Comparison of ENCODE assay signal across 8 cellular contexts in the genomic region with DNA sequence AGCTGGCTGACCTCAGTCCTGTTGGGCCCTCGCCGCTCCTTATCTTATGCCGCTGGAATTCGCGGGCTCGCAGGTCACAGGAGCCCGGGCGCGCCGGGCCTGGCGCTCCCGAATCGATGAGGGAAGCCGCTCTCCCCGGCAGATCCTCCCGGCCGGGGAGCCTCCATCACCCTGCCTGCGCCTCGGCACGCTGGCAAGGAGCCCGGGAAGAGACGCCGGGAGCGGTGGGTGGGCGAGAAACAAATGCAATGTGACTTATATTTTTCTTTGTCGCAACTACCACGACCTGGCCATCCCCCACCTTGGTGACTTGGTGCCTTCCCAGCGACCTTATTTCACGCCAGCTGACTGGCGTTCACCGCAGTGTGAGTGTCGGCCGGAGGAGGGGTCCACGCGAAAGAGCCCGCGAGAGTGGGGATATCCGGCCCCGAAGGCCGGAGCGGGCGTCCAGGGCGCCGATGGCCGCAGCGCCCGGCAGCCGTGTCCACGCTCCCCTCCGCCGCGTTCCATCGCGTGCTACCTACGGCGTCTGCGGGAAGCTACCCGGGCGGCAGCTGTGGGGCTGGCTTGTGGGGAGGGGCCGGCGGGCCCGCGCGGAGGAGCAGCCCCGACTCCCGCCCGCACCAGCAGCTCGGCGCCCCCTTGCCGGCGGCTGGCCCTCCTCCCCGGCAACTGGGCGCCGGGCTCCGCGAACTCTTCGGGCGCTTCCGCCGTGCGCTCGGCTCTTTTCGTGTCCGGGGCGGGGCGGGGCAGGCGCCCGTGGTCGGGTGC. TPM values are rescaled to one million over a fixed set of nuclear protein-coding genes. Genes with fewer than 3 reads are reported as not detected.
DNase-seq lines count a peak whose midpoint lies in the region; TF ChIP-seq lines count a peak whose summit lies in the region.

No MANE protein-coding gene starts in this region.

- H3K4me3 ChIP-seq in HAP-1 (peak overlapping the region; percentile 70), MG63 (peak overlapping the region; percentile 89), suprapubic skin (peak overlapping the region; percentile 82)

- TF ChIP-seq CTCF in suprapubic skin (IDR thresholded peaks at IDR 0.05): no peak

- CTCF ChIA-PET in activated naive CD4-positive, alpha-beta T cell treated with anti-CD3 and anti-CD28 coated beads, Interleukin-2, amount 10 ng/mL, durations not matched to agents 7 days and 5 days (lab: Charles Lee): no interaction called here

- H3K36me3 ChIP-seq in HAP-1 (replicated peaks) (no peaks in the 10 kb centered on the region), MG63 (peaks cover 8% of the 10 kb centered on the region), suprapubic skin (no peaks in the 10 kb centered on the region)

- H3K4me3 Mint-ChIP-seq in activated naive CD4-positive, alpha-beta T cell treated with anti-CD3 and anti-CD28 coated beads, Interleukin-2, amount 10 ng/mL, durations not matched to agents 7 days and 5 days: peak overlapping the region; percentile 79

- no peak for TF ChIP-seq EP300 in suprapubic skin (IDR thresholded peaks at IDR 0.05)

- H3K27me3 ChIP-seq in HAP-1 (ENCODE audit: low read depth) (no peaks in the 10 kb centered on the region), MG63 (no peaks in the 10 kb centered on the region), suprapubic skin (no peaks in the 10 kb centered on the region)

- peak in 1 of 2 donors; percentile 27 for TF ChIP-seq POLR2A in suprapubic skin (IDR thresholded peaks at IDR 0.05)

- peaks cover 48% of the 10 kb centered on the region for H3K4me1 Mint-ChIP-seq in activated naive CD4-positive, alpha-beta T cell treated with anti-CD3 and anti-CD28 coated beads, Interleukin-2, amount 10 ng/mL, durations not matched to agents 7 days and 5 days

- peaks cover 27% of the 10 kb centered on the region for H3K4me1 ChIP-seq in HAP-1
- peaks cover 28% of the 10 kb centered on the region for H3K4me1 ChIP-seq in suprapubic skin

- H3K9me3 ChIP-seq in HAP-1 (no peaks in the 10 kb centered on the region), MG63 (no peaks in the 10 kb centered on the region), suprapubic skin (no peaks in the 10 kb centered on the region)

- peaks cover 2% of the 10 kb centered on the region for H3K36me3 Mint-ChIP-seq in activated naive CD4-positive, alpha-beta T cell treated with anti-CD3 and anti-CD28 coated beads, Interleukin-2, amount 10 ng/mL, durations not matched to agents 7 days and 5 days

- peaks cover 55% of the 10 kb centered on the region for H3K27me3 Mint-ChIP-seq in activated naive CD4-positive, alpha-beta T cell treated with anti-CD3 and anti-CD28 coated beads, Interleukin-2, amount 10 ng/mL, durations not matched to agents 7 days and 5 days

- no peaks in the 10 kb centered on the region for H3K9me3 Mint-ChIP-seq in activated naive CD4-positive, alpha-beta T cell treated with anti-CD3 and anti-CD28 coated beads, Interleukin-2, amount 10 ng/mL, durations not matched to agents 7 days and 5 days

- in situ Hi-C loops in HAP-1 (cut with MboI; ENCODE audit: low sequenced_read_pairs): no loop called here
- in situ Hi-C loops in SK-MEL-5 (cut with HindIII; ENCODE audit: low pct_unique_long_range_greater_than_20kb, low sequenced_read_pairs): no loop called here

- peak overlapping the region; percentile 92 for H3K27ac ChIP-seq in suprapubic skin

- peak; percentile 92 for DNase-seq in GDM1 (lab: John Stamatoyannopoulos, UW)
- DNase-seq in HAP-1 (ENCODE audit: low spot score in 2 of 2): peak; percentile 79 to 88
- DNase-seq in MG63: peak; percentile 90
- DNase-seq in SK-MEL-5 (ENCODE audit: low read depth, low spot score): peak; percentile 52
- peak; percentile 89 for DNase-seq in activated naive CD4-positive, alpha-beta T cell treated with anti-CD3 and anti-CD28 coated beads, Interleukin-2, amount 10 ng/mL, durations not matched to agents 7 days and 5 days
- peak; percentile 92 for DNase-seq in globus pallidus (ENCODE audit: low spot score)
- peak in 55 of 56 donors; percentile 16 to 95 (median 84) for DNase-seq in nucleus accumbens (lab: John Stamatoyannopoulos, UW)
- peak; percentile 86 to 89 for DNase-seq in suprapubic skin (ENCODE audit: low spot score in 2 of 2)

- H3K27ac Mint-ChIP-seq in activated naive CD4-positive, alpha-beta T cell treated with anti-CD3 and anti-CD28 coated beads, Interleukin-2, amount 10 ng/mL, durations not matched to agents 7 days and 5 days: no peak overlapping the region

- WGBS in suprapubic skin: 3% methylated on average over 16 of the region's 89 CpGs

RNA-seq across cellular contexts. Expression of gene BMPR1A, which starts 0.5 kb away (rescaled TPM):
- 32.6 and 35.1 TPM in 2 replicates for total RNA-seq in MG63 (2014; rRNA removed; shearing (Covaris generic); ENCODE audit: low replicate concordance)
- total RNA-seq in SK-MEL-5 (2014; rRNA removed; shearing (Covaris generic)): 25.2 and 31.6 TPM in 2 replicates
- polyA plus RNA-seq in SK-MEL-5 (2015; cell fraction: cytosol; rRNA removed): 13.4 and 17.9 TPM in 2 replicates
- 15.9 and 17.7 TPM in 2 replicates for polyA plus RNA-seq in SK-MEL-5 (2015; cell fraction: nucleus; rRNA removed)
- total RNA-seq in suprapubic skin: 10 to 100 TPM; 21.1 to 33.3 (median 26.7) TPM

Comparison
In these comparisons a context has a peak if more than half of its experiments do, and no peak if none do; other contexts are left out.
1. Peak in every context shown above with its lines: DNase-seq, H3K4me3 ChIP-seq and H3K27ac ChIP-seq.